In genomic region chr14:82390586-82390985, GRCh38 we compare ENCODE assay signal across 10 cellular contexts.
"Had no signal": no experiment of that assay in that cellular context is flagged by ENCODE, and none has a peak within 500 bp of the region (broad histone marks: within the 10 kb centered on the region; RNA-seq: fewer than 3 reads in every experiment).

No MANE protein-coding gene starts in this region.

- DNase-seq: GM23248, GOT3, H7, HFFc6, KBM-7 had no signal

- H3K9me3 ChIP-seq: HAP-1 had no signal

- H3K27ac ChIP-seq: GM23248, HL-60, KMS-11 had no signal

- ATAC-seq: HCT116, HepG2 had no signal

- H3K4me3 ChIP-seq: GM23248, HAP-1 had no signal

- H3K4me1 ChIP-seq: HAP-1 had no signal

- H3K9ac ChIP-seq: GM23248, KMS-11 had no signal

- H3K36me3 ChIP-seq: HAP-1 had no signal

- FAIRE-seq: HepG2 had no signal
